Comparison of ENCODE assay signal across 1 cellular context in genomic region chr9:97386733-97387503, GRCh38.
TF ChIP-seq lines count a peak whose summit lies in the region.

No MANE protein-coding gene starts in this region.

TF ChIP-seq in HEK293, 187 proteins besides CTCF, POLR2A, EP300 and RAD21 (continued from another document):
- TF ChIP-seq, protein P1, sequence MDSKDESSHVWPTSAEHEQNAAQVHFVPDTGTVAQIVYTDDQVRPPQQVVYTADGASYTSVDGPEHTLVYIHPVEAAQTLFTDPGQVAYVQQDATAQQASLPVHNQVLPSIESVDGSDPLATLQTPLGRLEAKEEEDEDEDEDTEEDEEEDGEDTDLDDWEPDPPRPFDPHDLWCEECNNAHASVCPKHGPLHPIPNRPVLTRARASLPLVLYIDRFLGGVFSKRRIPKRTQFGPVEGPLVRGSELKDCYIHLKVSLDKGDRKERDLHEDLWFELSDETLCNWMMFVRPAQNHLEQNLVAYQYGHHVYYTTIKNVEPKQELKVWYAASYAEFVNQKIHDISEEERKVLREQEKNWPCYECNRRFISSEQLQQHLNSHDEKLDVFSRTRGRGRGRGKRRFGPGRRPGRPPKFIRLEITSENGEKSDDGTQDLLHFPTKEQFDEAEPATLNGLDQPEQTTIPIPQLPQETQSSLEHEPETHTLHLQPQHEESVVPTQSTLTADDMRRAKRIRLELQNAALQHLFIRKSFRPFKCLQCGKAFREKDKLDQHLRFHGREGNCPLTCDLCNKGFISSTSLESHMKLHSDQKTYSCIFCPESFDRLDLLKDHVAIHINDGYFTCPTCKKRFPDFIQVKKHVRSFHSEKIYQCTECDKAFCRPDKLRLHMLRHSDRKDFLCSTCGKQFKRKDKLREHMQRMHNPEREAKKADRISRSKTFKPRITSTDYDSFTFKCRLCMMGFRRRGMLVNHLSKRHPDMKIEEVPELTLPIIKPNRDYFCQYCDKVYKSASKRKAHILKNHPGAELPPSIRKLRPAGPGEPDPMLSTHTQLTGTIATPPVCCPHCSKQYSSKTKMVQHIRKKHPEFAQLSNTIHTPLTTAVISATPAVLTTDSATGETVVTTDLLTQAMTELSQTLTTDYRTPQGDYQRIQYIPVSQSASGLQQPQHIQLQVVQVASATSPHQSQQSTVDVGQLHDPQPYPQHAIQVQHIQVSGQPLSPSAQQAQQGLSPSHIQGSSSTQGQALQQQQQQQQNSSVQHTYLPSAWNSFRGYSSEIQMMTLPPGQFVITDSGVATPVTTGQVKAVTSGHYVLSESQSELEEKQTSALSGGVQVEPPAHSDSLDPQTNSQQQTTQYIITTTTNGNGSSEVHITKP (tag by site-specific recombination; IDR thresholded peaks at IDR 0.05) = peak; percentile 93
- TF ChIP-seq PRDM6 (tag by site-specific recombination; IDR thresholded peaks at IDR 0.05) (no peak), ZSCAN23 (tag by site-specific recombination; IDR thresholded peaks at IDR 0.05) (no peak), ZNF24 (tag by site-specific recombination; IDR thresholded peaks at IDR 0.05) (no peak), ZNF398 (tag by site-specific recombination; IDR thresholded peaks at IDR 0.05) (no peak), ZNF202 (tag by site-specific recombination; IDR thresholded peaks at IDR 0.05; ENCODE audit: borderline replicate concordance) (no peak), ZNF138 (tag by site-specific recombination; IDR thresholded peaks at IDR 0.05; ENCODE audit: borderline replicate concordance) (no peak), PRDM1 (tag by site-specific recombination; IDR thresholded peaks at IDR 0.05) (no peak), ZNF629 (tag by site-specific recombination; IDR thresholded peaks at IDR 0.05) (no peak), ZEB2 (tag by site-specific recombination; IDR thresholded peaks at IDR 0.05) (no peak), ZNF223 (tag by site-specific recombination; IDR thresholded peaks at IDR 0.05) (no peak), REST (tag by site-specific recombination; IDR thresholded peaks at IDR 0.05) (peak; percentile 99), WT1 (tag by site-specific recombination; IDR thresholded peaks at IDR 0.05) (no peak), SP3 (tag by site-specific recombination; IDR thresholded peaks at IDR 0.05) (peak; percentile 40), ZNF184 (tag by site-specific recombination; IDR thresholded peaks at IDR 0.05) (no peak), ZNF777 (tag by site-specific recombination; IDR thresholded peaks at IDR 0.05; ENCODE audit: borderline replicate concordance) (no peak), ZNF169 (tag by site-specific recombination; IDR thresholded peaks at IDR 0.05) (no peak), ZNF16 (tag by site-specific recombination; IDR thresholded peaks at IDR 0.05; ENCODE audit: low read depth) (no peak), SP2 (tag by site-specific recombination; IDR thresholded peaks at IDR 0.05) (peak; percentile 55), ZNF654 (tag by site-specific recombination; IDR thresholded peaks at IDR 0.05; ENCODE audit: low read depth) (peak; percentile 61), ZSCAN18 (tag by site-specific recombination; IDR thresholded peaks at IDR 0.05) (no peak), SCRT2 (tag by site-specific recombination; IDR thresholded peaks at IDR 0.05) (no peak), ZNF133 (tag by site-specific recombination; IDR thresholded peaks at IDR 0.05) (no peak), ZNF266 (tag by site-specific recombination; IDR thresholded peaks at IDR 0.05; ENCODE audit: low read depth) (no peak), ZNF837 (tag by site-specific recombination; IDR thresholded peaks at IDR 0.05) (no peak), REPIN1 (tag by site-specific recombination; IDR thresholded peaks at IDR 0.05; ENCODE audit: low read depth) (no peak), ZNF639 (tag by site-specific recombination; IDR thresholded peaks at IDR 0.05) (0 out of 2 replicates have a peak, but pooled peaks have one; percentile 28)
- TF ChIP-seq, protein P2, sequence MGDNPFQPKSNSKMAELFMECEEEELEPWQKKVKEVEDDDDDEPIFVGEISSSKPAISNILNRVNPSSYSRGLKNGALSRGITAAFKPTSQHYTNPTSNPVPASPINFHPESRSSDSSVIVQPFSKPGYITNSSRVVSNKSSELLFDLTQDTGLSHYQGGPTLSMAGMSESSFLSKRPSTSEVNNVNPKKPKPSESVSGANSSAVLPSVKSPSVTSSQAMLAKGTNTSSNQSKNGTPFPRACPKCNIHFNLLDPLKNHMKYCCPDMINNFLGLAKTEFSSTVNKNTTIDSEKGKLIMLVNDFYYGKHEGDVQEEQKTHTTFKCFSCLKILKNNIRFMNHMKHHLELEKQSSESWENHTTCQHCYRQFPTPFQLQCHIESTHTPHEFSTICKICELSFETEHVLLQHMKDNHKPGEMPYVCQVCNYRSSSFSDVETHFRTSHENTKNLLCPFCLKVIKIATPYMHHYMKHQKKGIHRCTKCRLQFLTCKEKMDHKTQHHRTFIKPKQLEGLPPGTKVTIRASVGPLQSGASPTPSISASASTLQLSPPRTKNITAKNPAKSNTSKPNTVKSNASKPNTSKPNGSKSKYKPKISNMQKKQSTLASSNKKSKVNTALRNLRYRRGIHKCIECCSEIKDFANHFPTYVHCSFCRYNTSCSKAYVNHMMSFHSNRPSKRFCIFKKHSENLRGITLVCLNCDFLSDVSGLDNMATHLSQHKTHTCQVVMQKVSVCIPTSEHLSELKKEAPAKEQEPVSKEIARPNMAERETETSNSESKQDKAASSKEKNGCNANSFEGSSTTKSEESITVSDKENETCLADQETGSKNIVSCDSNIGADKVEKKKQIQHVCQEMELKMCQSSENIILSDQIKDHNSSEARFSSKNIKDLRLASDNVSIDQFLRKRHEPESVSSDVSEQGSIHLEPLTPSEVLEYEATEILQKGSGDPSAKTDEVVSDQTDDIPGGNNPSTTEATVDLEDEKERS (tag by site-specific recombination; IDR thresholded peaks at IDR 0.05) = no peak
- TF ChIP-seq, protein P3, sequence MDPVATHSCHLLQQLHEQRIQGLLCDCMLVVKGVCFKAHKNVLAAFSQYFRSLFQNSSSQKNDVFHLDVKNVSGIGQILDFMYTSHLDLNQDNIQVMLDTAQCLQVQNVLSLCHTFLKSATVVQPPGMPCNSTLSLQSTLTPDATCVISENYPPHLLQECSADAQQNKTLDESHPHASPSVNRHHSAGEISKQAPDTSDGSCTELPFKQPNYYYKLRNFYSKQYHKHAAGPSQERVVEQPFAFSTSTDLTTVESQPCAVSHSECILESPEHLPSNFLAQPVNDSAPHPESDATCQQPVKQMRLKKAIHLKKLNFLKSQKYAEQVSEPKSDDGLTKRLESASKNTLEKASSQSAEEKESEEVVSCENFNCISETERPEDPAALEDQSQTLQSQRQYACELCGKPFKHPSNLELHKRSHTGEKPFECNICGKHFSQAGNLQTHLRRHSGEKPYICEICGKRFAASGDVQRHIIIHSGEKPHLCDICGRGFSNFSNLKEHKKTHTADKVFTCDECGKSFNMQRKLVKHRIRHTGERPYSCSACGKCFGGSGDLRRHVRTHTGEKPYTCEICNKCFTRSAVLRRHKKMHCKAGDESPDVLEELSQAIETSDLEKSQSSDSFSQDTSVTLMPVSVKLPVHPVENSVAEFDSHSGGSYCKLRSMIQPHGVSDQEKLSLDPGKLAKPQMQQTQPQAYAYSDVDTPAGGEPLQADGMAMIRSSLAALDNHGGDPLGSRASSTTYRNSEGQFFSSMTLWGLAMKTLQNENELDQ (tag by site-specific recombination; IDR thresholded peaks at IDR 0.05; ENCODE audit: low read depth) = no peak
